ENCODE assay signal across 22 cellular contexts in the genomic region with DNA sequence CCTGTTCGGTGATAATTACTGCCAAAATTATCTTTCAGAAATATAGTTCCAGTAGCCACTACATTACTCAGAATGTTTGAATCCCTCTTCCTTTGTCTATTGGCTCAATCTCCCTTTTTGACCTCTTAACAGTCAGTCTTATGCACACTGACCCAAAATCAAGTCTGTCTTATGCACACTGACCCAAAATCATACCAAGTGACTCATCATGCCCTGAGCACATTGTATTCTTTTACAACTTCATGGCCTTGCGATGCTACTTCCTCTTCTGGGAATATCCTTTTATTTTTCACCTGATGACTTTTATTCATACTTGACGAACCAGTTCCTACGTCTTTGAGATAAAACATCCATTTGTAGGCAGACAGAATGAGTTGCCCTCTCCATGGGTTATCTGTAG.
DNase-seq lines count a peak whose midpoint lies in the region; ATAC-seq, FAIRE-seq and TF ChIP-seq lines count a peak whose summit lies in the region.
"Had no signal": no experiment of that assay in that cellular context is flagged by ENCODE, and none has a peak within 500 bp of the region (broad histone marks: within the 10 kb centered on the region; RNA-seq: fewer than 3 reads in every experiment).

No MANE protein-coding gene starts in this region.

- H3K36me3 ChIP-seq in bronchial epithelial cell (ENCODE audit: control insufficient read depth, insufficient read depth, low read length) (no peaks in the 10 kb centered on the region), upper lobe of right lung (no peaks in the 10 kb centered on the region)
- H3K36me3 ChIP-seq: pancreas, uterus had no signal

- no peak for ATAC-seq in left lobe of liver
- no peak for ATAC-seq in GM19397 (IDR thresholded peaks at IDR 0.05; ENCODE audit: unreplicated experiment)
- no peak for ATAC-seq in upper lobe of right lung
- ATAC-seq: pancreas had no signal

- intact Hi-C loops in upper lobe of right lung (cut with DNase I), result no loop called here

- TF ChIP-seq CTCF in bronchial epithelial cell (IDR thresholded peaks at IDR 0.05; ENCODE audit: insufficient read depth, low read length, severe bottlenecking) (no peak), upper lobe of right lung (IDR thresholded peaks at IDR 0.05) (no peak)

- no peak for FAIRE-seq in bronchial epithelial cell (lab: Jason Lieb, UNC)
- FAIRE-seq: pancreas had no signal

- H3K27ac ChIP-seq in upper lobe of right lung, result no peak overlapping the region
- H3K27ac ChIP-seq: KMS-11, pancreas, PC-9, uterus had no signal

- H3K27me3 ChIP-seq in bronchial epithelial cell (ENCODE audit: control insufficient read depth, insufficient read depth, low read length), result no peaks in the 10 kb centered on the region
- H3K27me3 ChIP-seq in upper lobe of right lung, result no peaks in the 10 kb centered on the region
- H3K27me3 ChIP-seq: pancreas had no signal

- no peaks in the 10 kb centered on the region for H3K9me3 ChIP-seq in upper lobe of right lung
- H3K9me3 ChIP-seq: pancreas, uterus had no signal

- DNase-seq in EH (ENCODE audit: low read depth), result peak; percentile 35
- peak; percentile 50 for DNase-seq in NCI-H226
- DNase-seq in bronchial epithelial cell (ENCODE audit: low read depth), result peak; percentile 90
- DNase-seq in iris pigment epithelial cell (ENCODE audit: low read depth), result peak; percentile 59
- DNase-seq in left lobe of liver (ENCODE audit: low spot score), result no peak
- no peak for DNase-seq in retina
- DNase-seq in upper lobe of right lung, result no peak
- DNase-seq: activated CD4-positive, alpha-beta T cell treated with anti-CD3 and anti-CD28 coated beads for 48 hours; activated naive CD4-positive, alpha-beta T cell treated with anti-CD3 and anti-CD28 coated beads, Interleukin-2, amount 10 ng/mL, durations not matched to agents 7 days and 5 days; activated T-cell treated with anti-CD3 and anti-CD28 coated beads, Interleukin-2, amount 50 U/mL, for 48 hours; anterior cingulate cortex; GDM1; H9; NCI-H1048; NCI-H187 treated with DMSO at 0.1 percent for 48 hours; pancreas; PC-9; SIG-M5; substantia nigra; uterus had no signal

- no peaks in the 10 kb centered on the region for H3K4me1 ChIP-seq in upper lobe of right lung
- H3K4me1 ChIP-seq: pancreas had no signal

- H3K4me3 ChIP-seq in bronchial epithelial cell (ENCODE audit: low read depth, low read length), result no peak overlapping the region
- H3K4me3 ChIP-seq in upper lobe of right lung, result no peak overlapping the region
- H3K4me3 ChIP-seq: pancreas, PC-9, uterus had no signal

Comparison
In these comparisons a context has a peak if more than half of its experiments do, and no peak if none do; other contexts are left out.
1. DNase-seq: peak in EH (single experiment), NCI-H226 (single experiment), bronchial epithelial cell (single experiment) and iris pigment epithelial cell (single experiment); none in left lobe of liver (single experiment), retina (single experiment) and upper lobe of right lung (single experiment).